10 cellular contexts compared by ENCODE assay signal in the genomic region with DNA sequence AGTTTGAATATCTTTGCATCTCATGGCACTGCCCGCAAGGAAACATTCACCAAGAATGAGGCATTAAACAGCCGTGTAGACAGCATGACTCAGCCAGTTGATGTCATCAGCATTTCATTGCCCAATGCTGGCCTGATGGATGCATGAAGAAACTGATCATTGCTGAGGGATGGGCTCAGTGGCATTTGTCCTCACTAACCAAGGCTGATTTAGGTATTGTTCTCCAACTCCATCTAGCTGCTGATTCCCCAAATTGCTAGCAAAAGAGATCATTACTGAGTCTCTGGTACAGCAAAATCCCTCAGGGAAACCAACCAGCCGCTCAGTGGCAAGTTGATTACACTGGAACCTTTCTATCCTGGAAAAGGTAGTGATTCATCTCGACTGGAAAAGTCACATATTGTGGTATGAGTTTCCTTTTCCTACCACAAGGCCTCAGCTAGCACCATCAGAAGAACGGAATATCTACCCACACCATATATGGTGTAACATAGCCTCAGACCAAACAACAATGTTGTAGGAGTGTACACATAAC.
DNase-seq lines count a peak whose midpoint lies in the region; ATAC-seq and TF ChIP-seq lines count a peak whose summit lies in the region.
"Had no signal": no experiment of that assay in that cellular context is flagged by ENCODE, and none has a peak within 500 bp of the region (broad histone marks: within the 10 kb centered on the region; RNA-seq: fewer than 3 reads in every experiment).

No MANE protein-coding gene starts in this region.

- H3K36me3 Mint-ChIP-seq in activated CD4-positive, alpha-beta T cell treated with anti-CD3 and anti-CD28 coated beads, Interleukin-2, amount 10 ng/mL, durations not matched to agents 24 days and 14 days (ENCODE audit: low read depth), result no peaks in the 10 kb centered on the region

- TF ChIP-seq CTCF in epithelial cell of proximal tubule (conservative IDR thresholded peaks at IDR 0.05; ENCODE audit: low read depth, low read length), result peak; percentile 54

- H3K4me1 Mint-ChIP-seq in activated CD4-positive, alpha-beta T cell treated with anti-CD3 and anti-CD28 coated beads, Interleukin-2, amount 10 ng/mL, durations not matched to agents 24 days and 14 days, result no peaks in the 10 kb centered on the region

- DNase-seq in activated CD4-positive, alpha-beta T cell treated with anti-CD3 and anti-CD28 coated beads for 48 hours, result peak; percentile 10
- no peak for DNase-seq in activated CD4-positive, alpha-beta T cell treated with anti-CD3 and anti-CD28 coated beads, Interleukin-2, amount 10 ng/mL, durations not matched to agents 24 days and 14 days
- DNase-seq in OCI-M1 (lab: John Stamatoyannopoulos, UW) (peak; percentile 78), epithelial cell of proximal tubule (ENCODE audit: low read depth) (peak; percentile 72), stromal cell of bone marrow (ENCODE audit: low read depth) (peak; percentile 97), T-helper 1 cell (no peak), occipital lobe (lab: John Stamatoyannopoulos, UW) (no peak)
- DNase-seq: COR-L47, NCI-H1105 treated with DMSO at 0.1 percent for 48 hours had no signal

- no peak for ATAC-seq in GM19395 (IDR thresholded peaks at IDR 0.05; ENCODE audit: unreplicated experiment)

- no peaks in the 10 kb centered on the region for H3K27me3 Mint-ChIP-seq in activated CD4-positive, alpha-beta T cell treated with anti-CD3 and anti-CD28 coated beads, Interleukin-2, amount 10 ng/mL, durations not matched to agents 24 days and 14 days

- intact Hi-C loops in activated CD4-positive, alpha-beta T cell treated with anti-CD3 and anti-CD28 coated beads, Interleukin-2, amount 10 ng/mL, durations not matched to agents 24 days and 14 days (cut with micrococcal nuclease), result no loop called here

- no peak overlapping the region for H3K4me3 ChIP-seq in epithelial cell of proximal tubule (ENCODE audit: low read depth, low read length)

- H3K9me3 Mint-ChIP-seq in activated CD4-positive, alpha-beta T cell treated with anti-CD3 and anti-CD28 coated beads, Interleukin-2, amount 10 ng/mL, durations not matched to agents 24 days and 14 days, result no peaks in the 10 kb centered on the region

- no peak overlapping the region for H3K4me3 Mint-ChIP-seq in activated CD4-positive, alpha-beta T cell treated with anti-CD3 and anti-CD28 coated beads, Interleukin-2, amount 10 ng/mL, durations not matched to agents 24 days and 14 days

- no peak overlapping the region for H3K27ac Mint-ChIP-seq in activated CD4-positive, alpha-beta T cell treated with anti-CD3 and anti-CD28 coated beads, Interleukin-2, amount 10 ng/mL, durations not matched to agents 24 days and 14 days

Comparison
In these comparisons a context has a peak if more than half of its experiments do, and no peak if none do; other contexts are left out.
1. DNase-seq: peak in activated CD4-positive, alpha-beta T cell treated with anti-CD3 and anti-CD28 coated beads for 48 hours (single experiment), OCI-M1 (single experiment), epithelial cell of proximal tubule (single experiment) and stromal cell of bone marrow (single experiment); none in activated CD4-positive, alpha-beta T cell treated with anti-CD3 and anti-CD28 coated beads, Interleukin-2, amount 10 ng/mL, durations not matched to agents 24 days and 14 days (single experiment), T-helper 1 cell (0 of 5) and occipital lobe (single experiment).